Comparison of ENCODE assay signal across 18 cellular contexts in the genomic region with DNA sequence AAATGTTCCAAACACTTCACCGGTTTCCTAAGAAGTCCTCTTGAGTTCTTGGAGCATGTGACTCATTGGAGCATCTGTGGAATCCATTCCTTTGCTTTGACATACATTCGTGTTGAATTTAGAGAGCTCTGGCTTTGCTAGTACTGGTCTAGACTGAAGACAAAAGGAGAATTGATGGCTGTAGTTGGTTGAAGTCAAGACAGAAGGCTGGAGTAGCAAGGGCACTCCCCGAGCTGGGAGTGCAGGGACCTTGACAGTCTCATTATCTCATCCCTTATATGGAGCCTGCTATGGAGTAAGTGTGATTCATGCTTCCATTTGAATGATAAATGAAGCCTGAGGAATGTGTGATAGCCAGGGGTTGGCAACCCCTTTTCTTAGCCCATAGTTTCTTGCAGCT.
A peak's percentile ranks its signal among the peaks of the same experiment; 100 is the strongest.
DNase-seq lines count a peak whose midpoint lies in the region; ATAC-seq and TF ChIP-seq lines count a peak whose summit lies in the region.
"Had no signal": no experiment of that assay in that cellular context is flagged by ENCODE, and none has a peak within 500 bp of the region (broad histone marks: within the 10 kb centered on the region; RNA-seq: fewer than 3 reads in every experiment).

No MANE protein-coding gene starts in this region.

- H3K4me1 ChIP-seq in ES-I3 (ENCODE audit: insufficient read depth, low read length), result peaks cover 29% of the 10 kb centered on the region
- H3K4me1 ChIP-seq: BLaER1 treated with 17β-estradiol and CSF1 and Interleukin-3, amounts not matched to agents 10 nM and 100 nM; upper lobe of right lung had no signal

- H3K9ac ChIP-seq in ES-I3 (ENCODE audit: low read depth, low read length), result peak overlapping the region; percentile 7; the same call in 1 of the 2 replicates
- H3K9ac ChIP-seq: BLaER1 treated with 17β-estradiol and CSF1 and Interleukin-3, amounts not matched to agents 10 nM and 100 nM had no signal

- H3K36me3 ChIP-seq in ES-I3 (ENCODE audit: insufficient read depth, low read length), result no peaks in the 10 kb centered on the region; the same call in 1 of the 2 replicates
- H3K36me3 ChIP-seq: neutrophil, upper lobe of right lung had no signal

- no peak for TF ChIP-seq CTCF in epithelial cell of proximal tubule (conservative IDR thresholded peaks at IDR 0.05; ENCODE audit: low read depth, low read length)
- TF ChIP-seq CTCF in omental fat pad (IDR thresholded peaks at IDR 0.05), result no peak

- ATAC-seq in omental fat pad (ENCODE audit: low FRiP score) (peak; percentile 86), HG02973 (IDR thresholded peaks at IDR 0.05; ENCODE audit: unreplicated experiment) (no peak), HG03039 (IDR thresholded peaks at IDR 0.05; ENCODE audit: unreplicated experiment) (no peak)
- ATAC-seq: activated CD8-positive, alpha-beta memory T cell treated with anti-CD3 and anti-CD28 coated beads, Interleukin-2, amount 10 ng/mL, durations not matched to agents 7 days and 5 days; Panc1; T-cell; upper lobe of right lung had no signal

- DNase-seq in NCI-H187 treated with DMSO at 0.1 percent for 48 hours (lab: John Stamatoyannopoulos, UW), result peak; percentile 56
- peak; percentile 16 for DNase-seq in epithelial cell of proximal tubule (ENCODE audit: low read depth)
- no peak for DNase-seq in omental fat pad (ENCODE audit: low spot score)
- DNase-seq in stimulated activated naive CD4-positive, alpha-beta T cell (lab: John Stamatoyannopoulos, UW), result no peak
- DNase-seq: activated CD8-positive, alpha-beta memory T cell treated with anti-CD3 and anti-CD28 coated beads, Interleukin-2, amount 10 ng/mL, durations not matched to agents 7 days and 5 days; activated naive CD4-positive, alpha-beta T cell treated with Interleukin-2 at 50 U/mL for 16 hours; HCEC 1CT; NCI-H524; stimulated activated CD4-positive, alpha-beta T cell treated with anti-CD3 and anti-CD28 coated beads, Interleukin-4, amount 100 ng/mL, for 4 hours; T-cell; upper lobe of right lung had no signal

- H3K9me3 ChIP-seq in ES-I3 (ENCODE audit: control insufficient read depth, insufficient read depth, low read length), result peaks cover 4% of the 10 kb centered on the region; the same call in 1 of the 2 replicates
- H3K9me3 ChIP-seq: neutrophil, upper lobe of right lung had no signal

- H3K4me3 ChIP-seq in epithelial cell of proximal tubule (ENCODE audit: low read depth, low read length), result no peak overlapping the region
- H3K4me3 ChIP-seq: BLaER1 treated with 17β-estradiol and CSF1 and Interleukin-3, amounts not matched to agents 10 nM and 100 nM; dorsolateral prefrontal cortex; upper lobe of right lung had no signal

Comparison
In these comparisons a context has a peak if more than half of its experiments do, and no peak if none do; other contexts are left out.
1. DNase-seq: peak in NCI-H187 treated with DMSO at 0.1 percent for 48 hours (single experiment) and epithelial cell of proximal tubule (single experiment); none in omental fat pad (single experiment) and stimulated activated naive CD4-positive, alpha-beta T cell (0 of 6).